Comparison of ENCODE assay signal across 30 cellular contexts in genomic region chr6:163455553-163455952, GRCh38. TPM values are rescaled to one million over a fixed set of nuclear protein-coding genes. Genes with fewer than 3 reads are reported as not detected.
DNase-seq lines count a peak whose midpoint lies in the region; ATAC-seq lines count a peak whose summit lies in the region.
"Had no signal": no experiment of that assay in that cellular context is flagged by ENCODE, and none has a peak within 500 bp of the region (broad histone marks: within the 10 kb centered on the region; RNA-seq: fewer than 3 reads in every experiment).

No MANE protein-coding gene starts in this region.

- peak overlapping the region; percentile 9 for H3K27ac Mint-ChIP-seq in activated naive CD8-positive, alpha-beta T cell treated with anti-CD3 and anti-CD28 coated beads, Interleukin-2, amount 50 U/mL, for 24 hours
- no peak overlapping the region for H3K27ac Mint-ChIP-seq in activated naive CD8-positive, alpha-beta T cell treated with anti-CD3 and anti-CD28 coated beads for 36 hours
- peak overlapping the region; percentile 9 for H3K27ac Mint-ChIP-seq in stimulated activated memory B cell treated with anti-CD40 and anti-IgM and Interleukin-4, amounts not matched to agents 10 μg/mL and 1 μg/mL and 100 μg/mL, for 72 hours
- peak overlapping the region in 1 of 8 donors; percentile 3 for H3K27ac Mint-ChIP-seq in CD8-positive, alpha-beta memory T cell
- H3K27ac Mint-ChIP-seq: activated CD4-positive, alpha-beta T cell treated with anti-CD3 and anti-CD28 coated beads, Interleukin-2, amount 10 ng/mL, durations not matched to agents 24 days and 14 days; mesothelial cell of epicardium had no signal

- H3K9me3 Mint-ChIP-seq in activated naive CD8-positive, alpha-beta T cell treated with anti-CD3 and anti-CD28 coated beads, Interleukin-2, amount 50 U/mL, for 24 hours, result no peaks in the 10 kb centered on the region
- H3K9me3 Mint-ChIP-seq in activated naive CD8-positive, alpha-beta T cell treated with anti-CD3 and anti-CD28 coated beads for 36 hours, result no peaks in the 10 kb centered on the region
- H3K9me3 Mint-ChIP-seq in stimulated activated memory B cell treated with anti-CD40 and anti-IgM and Interleukin-4, amounts not matched to agents 10 μg/mL and 1 μg/mL and 100 μg/mL, for 72 hours, result no peaks in the 10 kb centered on the region
- no peaks in the 10 kb centered on the region for H3K9me3 Mint-ChIP-seq in CD8-positive, alpha-beta memory T cell
- H3K9me3 Mint-ChIP-seq: IgD-negative memory B cell had no signal

- H3K36me3 ChIP-seq in CD8-positive, alpha-beta memory T cell (ENCODE audit: insufficient read depth, low read length), result no peaks in the 10 kb centered on the region
- H3K36me3 ChIP-seq: breast epithelium had no signal

- H3K4me3 ChIP-seq in CD8-positive, alpha-beta memory T cell (ENCODE audit: low read length), result no peak overlapping the region
- H3K4me3 ChIP-seq: breast epithelium, coronary artery, heart right ventricle, MG63, SJSA1, upper lobe of left lung had no signal

- CTCF ChIA-PET in CD8-positive, alpha-beta memory T cell (lab: Charles Lee), result no interaction called here

- DNase-seq in activated naive CD8-positive, alpha-beta T cell treated with anti-CD3 and anti-CD28 coated beads, Interleukin-2, amount 50 U/mL, for 24 hours, result no peak
- DNase-seq in activated naive CD8-positive, alpha-beta T cell treated with anti-CD3 and anti-CD28 coated beads for 36 hours, result no peak
- DNase-seq in RPMI7951 (ENCODE audit: low read depth) (peak; percentile 46), foreskin melanocyte (peak; percentile 52), NCI-H2227 treated with DMSO at 0.1 percent for 48 hours (lab: John Stamatoyannopoulos, UW) (no peak)
- no peak for DNase-seq in stimulated activated CD4-positive, alpha-beta T cell treated with anti-CD3 and anti-CD28 coated beads, Interleukin-1b, Interleukin-23, amount 100 ng/mL, for 48 hours
- DNase-seq in CD8-positive, alpha-beta memory T cell, result no peak
- DNase-seq: activated CD4-positive, alpha-beta T cell treated with anti-CD3 and anti-CD28 coated beads, Interleukin-2, amount 10 ng/mL, durations not matched to agents 24 days and 14 days; COR-L47; DMS79 treated with DMSO at 0.1 percent for 48 hours; heart right ventricle; MG63; NCI-H1436; NCI-H2107; NCI-H510A; nephron progenitor cell; NK-92 treated with Interleukin-12 subunit alpha and Interleukin-12 subunit beta, amount 100 ng/mL, for 24 hours; stimulated activated CD4-positive, alpha-beta T cell treated with anti-CD3 and anti-CD28 coated beads, Interleukin-2, amount 100 ng/mL, for 24 hours; T-helper 2 cell; upper lobe of left lung had no signal

- H3K27me3 Mint-ChIP-seq in activated naive CD8-positive, alpha-beta T cell treated with anti-CD3 and anti-CD28 coated beads, Interleukin-2, amount 50 U/mL, for 24 hours, result no peaks in the 10 kb centered on the region
- H3K27me3 Mint-ChIP-seq in activated naive CD8-positive, alpha-beta T cell treated with anti-CD3 and anti-CD28 coated beads for 36 hours, result no peaks in the 10 kb centered on the region
- no peaks in the 10 kb centered on the region for H3K27me3 Mint-ChIP-seq in stimulated activated memory B cell treated with anti-CD40 and anti-IgM and Interleukin-4, amounts not matched to agents 10 μg/mL and 1 μg/mL and 100 μg/mL, for 72 hours
- no peaks in the 10 kb centered on the region for H3K27me3 Mint-ChIP-seq in CD8-positive, alpha-beta memory T cell
- H3K27me3 Mint-ChIP-seq: activated CD4-positive, alpha-beta T cell treated with anti-CD3 and anti-CD28 coated beads, Interleukin-2, amount 10 ng/mL, durations not matched to agents 24 days and 14 days; B cell; IgD-negative memory B cell had no signal

- peak; percentile 73 for ATAC-seq in activated naive CD8-positive, alpha-beta T cell treated with anti-CD3 and anti-CD28 coated beads, Interleukin-2, amount 50 U/mL, for 24 hours
- ATAC-seq in stimulated activated memory B cell treated with anti-CD40 and anti-IgM and Interleukin-4, amounts not matched to agents 10 μg/mL and 1 μg/mL and 100 μg/mL, for 72 hours, result no peak
- ATAC-seq: heart right ventricle, left lobe of liver, Panc1 had no signal

- POLR2A ChIA-PET in CD8-positive, alpha-beta memory T cell (lab: Charles Lee), result no interaction called here

- no peak overlapping the region for H3K27ac ChIP-seq in CD8-positive, alpha-beta memory T cell (ENCODE audit: low read depth, low read length)
- H3K27ac ChIP-seq: breast epithelium, coronary artery, heart right ventricle, SJSA1, upper lobe of left lung, VCaP had no signal

- peaks cover 63% of the 10 kb centered on the region for H3K4me1 Mint-ChIP-seq in activated naive CD8-positive, alpha-beta T cell treated with anti-CD3 and anti-CD28 coated beads, Interleukin-2, amount 50 U/mL, for 24 hours
- H3K4me1 Mint-ChIP-seq in activated naive CD8-positive, alpha-beta T cell treated with anti-CD3 and anti-CD28 coated beads for 36 hours, result peaks cover 50% of the 10 kb centered on the region
- peaks cover 75% of the 10 kb centered on the region for H3K4me1 Mint-ChIP-seq in stimulated activated memory B cell treated with anti-CD40 and anti-IgM and Interleukin-4, amounts not matched to agents 10 μg/mL and 1 μg/mL and 100 μg/mL, for 72 hours
- H3K4me1 Mint-ChIP-seq in CD8-positive, alpha-beta memory T cell, result peaks cover 57 to 71% (median 59%) of the 10 kb centered on the region in 3 donors

- H3K4me3 Mint-ChIP-seq in activated naive CD8-positive, alpha-beta T cell treated with anti-CD3 and anti-CD28 coated beads, Interleukin-2, amount 50 U/mL, for 24 hours, result no peak overlapping the region
- H3K4me3 Mint-ChIP-seq in activated naive CD8-positive, alpha-beta T cell treated with anti-CD3 and anti-CD28 coated beads for 36 hours, result no peak overlapping the region
- no peak overlapping the region for H3K4me3 Mint-ChIP-seq in stimulated activated memory B cell treated with anti-CD40 and anti-IgM and Interleukin-4, amounts not matched to agents 10 μg/mL and 1 μg/mL and 100 μg/mL, for 72 hours
- no peak overlapping the region for H3K4me3 Mint-ChIP-seq in CD8-positive, alpha-beta memory T cell
- H3K4me3 Mint-ChIP-seq: activated CD4-positive, alpha-beta T cell treated with anti-CD3 and anti-CD28 coated beads, Interleukin-2, amount 10 ng/mL, durations not matched to agents 24 days and 14 days; B cell; IgD-negative memory B cell; mesothelial cell of epicardium; nephron progenitor cell had no signal

- H3K9me3 ChIP-seq in CD8-positive, alpha-beta memory T cell (ENCODE audit: low read length), result no peaks in the 10 kb centered on the region
- H3K9me3 ChIP-seq: breast epithelium, heart right ventricle, MG63, SJSA1, upper lobe of left lung had no signal

- H3K36me3 Mint-ChIP-seq in activated naive CD8-positive, alpha-beta T cell treated with anti-CD3 and anti-CD28 coated beads, Interleukin-2, amount 50 U/mL, for 24 hours (ENCODE audit: low read depth), result peaks cover 14% of the 10 kb centered on the region
- H3K36me3 Mint-ChIP-seq in activated naive CD8-positive, alpha-beta T cell treated with anti-CD3 and anti-CD28 coated beads for 36 hours, result peaks cover 22% of the 10 kb centered on the region
- peaks cover 28% of the 10 kb centered on the region for H3K36me3 Mint-ChIP-seq in stimulated activated memory B cell treated with anti-CD40 and anti-IgM and Interleukin-4, amounts not matched to agents 10 μg/mL and 1 μg/mL and 100 μg/mL, for 72 hours
- peaks cover 0 to 8% (median 4%) of the 10 kb centered on the region in 3 donors for H3K36me3 Mint-ChIP-seq in CD8-positive, alpha-beta memory T cell

- no peaks in the 10 kb centered on the region for H3K27me3 ChIP-seq in CD8-positive, alpha-beta memory T cell (ENCODE audit: insufficient read depth, low read length, poor library complexity, severe bottlenecking)
- H3K27me3 ChIP-seq: breast epithelium, heart right ventricle, MG63, SJSA1, upper lobe of left lung had no signal

- H3K4me1 ChIP-seq in CD8-positive, alpha-beta memory T cell (ENCODE audit: insufficient read depth, low read length), result peaks cover 28% of the 10 kb centered on the region

RNA-seq across cellular contexts. Expression of gene QKI, which starts 41.0 kb away (rescaled TPM):
- 10 to 100 TPM; 58.0 to 59.7 TPM for total RNA-seq in activated naive CD8-positive, alpha-beta T cell treated with anti-CD3 and anti-CD28 coated beads for 36 hours
- 147 and 192 TPM in 2 replicates for total RNA-seq in RPMI7951 (2014; rRNA removed; shearing (Covaris generic))
- total RNA-seq in CD8-positive, alpha-beta memory T cell, result 10 to 100 TPM; 56.5 to 58.8 TPM
- polyA plus RNA-seq in CD8-positive, alpha-beta memory T cell, result 27.5 TPM

Comparison
In these comparisons a context has a peak if more than half of its experiments do, and no peak if none do; other contexts are left out.
1. DNase-seq: peak in RPMI7951 (single experiment) and foreskin melanocyte (single experiment); none in activated naive CD8-positive, alpha-beta T cell treated with anti-CD3 and anti-CD28 coated beads, Interleukin-2, amount 50 U/mL, for 24 hours (single experiment), activated naive CD8-positive, alpha-beta T cell treated with anti-CD3 and anti-CD28 coated beads for 36 hours (single experiment), NCI-H2227 treated with DMSO at 0.1 percent for 48 hours (single experiment), stimulated activated CD4-positive, alpha-beta T cell treated with anti-CD3 and anti-CD28 coated beads, Interleukin-1b, Interleukin-23, amount 100 ng/mL, for 48 hours (single experiment) and CD8-positive, alpha-beta memory T cell (0 of 5).